ENCODE assay signal across 40 cellular contexts in genomic region chr15:24971772-24972171, GRCh38. TPM values are rescaled to one million over a fixed set of nuclear protein-coding genes. Genes with fewer than 3 reads are reported as not detected.
"Had no signal": no experiment of that assay in that cellular context is flagged by ENCODE, and none has a peak within 500 bp of the region (broad histone marks: within the 10 kb centered on the region; RNA-seq: fewer than 3 reads in every experiment).

No MANE protein-coding gene starts in this region.

- H3K9me3 ChIP-seq: adrenal gland had no signal

- H3K27me3 Mint-ChIP-seq: activated naive CD4-positive, alpha-beta T cell treated with anti-CD3 and anti-CD28 coated beads, Interleukin-2, amount 10 ng/mL, durations not matched to agents 7 days and 5 days; activated naive CD4-positive, alpha-beta T cell treated with anti-CD3 and anti-CD28 coated beads, Interleukin-2, amount 50 U/mL, for 24 hours; activated naive CD8-positive, alpha-beta T cell; activated naive CD8-positive, alpha-beta T cell treated with anti-CD3 and anti-CD28 coated beads for 36 hours; activated naive CD8-positive, alpha-beta T cell treated with anti-CD3 and anti-CD28 coated beads, Interleukin-2, amount 10 ng/mL, durations not matched to agents 7 days and 5 days; activated naive CD8-positive, alpha-beta T cell treated with anti-CD3 and anti-CD28 coated beads, Interleukin-2, amount 50 U/mL, for 24 hours; activated T-cell treated with anti-CD3 and anti-CD28 coated beads, Interleukin-2, amount 50 U/mL, for 24 hours; activated T-helper 17 cell treated with anti-CD3 and anti-CD28 coated beads, Interleukin-2, amount 50 U/mL, for 72 hours; central memory CD8-positive, alpha-beta T cell had no signal

- H3K4me3 Mint-ChIP-seq: activated naive CD4-positive, alpha-beta T cell treated with anti-CD3 and anti-CD28 coated beads for 36 hours; activated naive CD4-positive, alpha-beta T cell treated with anti-CD3 and anti-CD28 coated beads, Interleukin-2, amount 10 ng/mL, durations not matched to agents 7 days and 5 days; activated naive CD4-positive, alpha-beta T cell treated with anti-CD3 and anti-CD28 coated beads, Interleukin-2, amount 50 U/mL, for 24 hours; activated naive CD8-positive, alpha-beta T cell; activated naive CD8-positive, alpha-beta T cell treated with anti-CD3 and anti-CD28 coated beads for 36 hours; activated naive CD8-positive, alpha-beta T cell treated with anti-CD3 and anti-CD28 coated beads, Interleukin-2, amount 10 ng/mL, durations not matched to agents 7 days and 5 days; activated naive CD8-positive, alpha-beta T cell treated with anti-CD3 and anti-CD28 coated beads, Interleukin-2, amount 50 U/mL, for 24 hours; activated T-cell treated with anti-CD3 and anti-CD28 coated beads, Interleukin-2, amount 50 U/mL, for 24 hours; activated T-cell treated with anti-CD3 and anti-CD28 coated beads, Interleukin-2, amount 50 U/mL, for 4 hours; activated T-cell treated with anti-CD3 and anti-CD28 coated beads, Interleukin-2, amount 50 U/mL, for 72 hours; activated T-helper 1 cell treated with anti-CD3 and anti-CD28 coated beads, Interleukin-12 subunit alpha, Interleukin-12 subunit beta, Interleukin-2, Interleukin-4 antibody, amounts not matched to agents 30 ng/mL and 10 ng/mL and 1 ng/mL, durations not matched to agents 14 hours and 24 hours and 36 hours; activated T-helper 17 cell treated with anti-CD3 and anti-CD28 coated beads, Interleukin-2, amount 50 U/mL, for 72 hours; brain; central memory CD8-positive, alpha-beta T cell had no signal

- H3K27ac ChIP-seq: adrenal gland, ascending aorta, body of pancreas, brain microvascular endothelial cell, breast epithelium, cardiac muscle cell had no signal

- H3K4me1 ChIP-seq: ascending aorta, body of pancreas, breast epithelium had no signal

- H3K27me3 ChIP-seq: adrenal gland, ascending aorta, body of pancreas, brain microvascular endothelial cell, breast epithelium, cardiac muscle cell had no signal

- ATAC-seq: activated naive CD4-positive, alpha-beta T cell treated with anti-CD3 and anti-CD28 coated beads, Interleukin-2, amount 50 U/mL, for 72 hours; activated naive CD8-positive, alpha-beta T cell treated with anti-CD3 and anti-CD28 coated beads, Interleukin-2, amount 50 U/mL, for 24 hours; activated T-cell treated with anti-CD3 and anti-CD28 coated beads, Interleukin-2, amount 50 U/mL, for 4 hours; activated T-cell treated with anti-CD3 and anti-CD28 coated beads, Interleukin-2, amount 50 U/mL, for 72 hours; activated T-helper 17 cell treated with anti-CD3 and anti-CD28 coated beads, Interleukin-2, amount 50 U/mL, for 72 hours; body of pancreas had no signal

- H3K27ac Mint-ChIP-seq: activated naive CD4-positive, alpha-beta T cell treated with anti-CD3 and anti-CD28 coated beads for 36 hours; activated naive CD4-positive, alpha-beta T cell treated with anti-CD3 and anti-CD28 coated beads, Interleukin-2, amount 50 U/mL, for 24 hours; activated naive CD4-positive, alpha-beta T cell treated with anti-CD3 and anti-CD28 coated beads, Interleukin-2, amount 50 U/mL, for 72 hours; activated naive CD8-positive, alpha-beta T cell; activated naive CD8-positive, alpha-beta T cell treated with anti-CD3 and anti-CD28 coated beads for 36 hours; activated naive CD8-positive, alpha-beta T cell treated with anti-CD3 and anti-CD28 coated beads, Interleukin-2, amount 10 ng/mL, durations not matched to agents 7 days and 5 days; activated naive CD8-positive, alpha-beta T cell treated with anti-CD3 and anti-CD28 coated beads, Interleukin-2, amount 50 U/mL, for 24 hours; activated T-cell treated with anti-CD3 and anti-CD28 coated beads, Interleukin-2, amount 50 U/mL, for 24 hours; activated T-cell treated with anti-CD3 and anti-CD28 coated beads, Interleukin-2, amount 50 U/mL, for 72 hours; activated T-helper 1 cell treated with anti-CD3 and anti-CD28 coated beads, Interleukin-12 subunit alpha, Interleukin-12 subunit beta, Interleukin-2, Interleukin-4 antibody, amounts not matched to agents 30 ng/mL and 10 ng/mL and 1 ng/mL, durations not matched to agents 14 hours and 24 hours and 36 hours; activated T-helper 17 cell treated with anti-CD3 and anti-CD28 coated beads, Interleukin-2, amount 50 U/mL, for 72 hours; activated T-helper 2 cell treated with anti-CD3 and anti-CD28 coated beads, Interferon-gamma antibody, Interleukin-2, Interleukin-4, amounts not matched to agents 10 μg/mL and 5 μg/mL and 100 μg/mL, durations not matched to agents 14 hours and 24 hours and 36 hours; brain had no signal

- H3K4me3 ChIP-seq: adrenal gland, ascending aorta, body of pancreas, breast epithelium, cardiac muscle cell had no signal

- H3K4me1 Mint-ChIP-seq: activated naive CD4-positive, alpha-beta T cell treated with anti-CD3 and anti-CD28 coated beads, Interleukin-2, amount 10 ng/mL, durations not matched to agents 7 days and 5 days; activated naive CD4-positive, alpha-beta T cell treated with anti-CD3 and anti-CD28 coated beads, Interleukin-2, amount 50 U/mL, for 24 hours; activated naive CD8-positive, alpha-beta T cell treated with anti-CD3 and anti-CD28 coated beads for 36 hours; activated naive CD8-positive, alpha-beta T cell treated with anti-CD3 and anti-CD28 coated beads, Interleukin-2, amount 10 ng/mL, durations not matched to agents 7 days and 5 days; activated naive CD8-positive, alpha-beta T cell treated with anti-CD3 and anti-CD28 coated beads, Interleukin-2, amount 50 U/mL, for 24 hours; activated T-helper 17 cell treated with anti-CD3 and anti-CD28 coated beads, Interleukin-2, amount 50 U/mL, for 72 hours; brain; central memory CD8-positive, alpha-beta T cell had no signal

- H3K36me3 ChIP-seq: brain microvascular endothelial cell had no signal

- DNase-seq: activated effector memory CD4-positive, alpha-beta T cell treated with anti-CD3 and anti-CD28 coated beads, Interleukin-2, amount 50 U/mL, for 16 hours; activated effector memory CD4-positive, alpha-beta T cell treated with Interleukin-2 at 50 U/mL for 16 hours; activated gamma-delta T cell; activated gamma-delta T cell treated with Interleukin-2 at 50 U/mL for 16 hours; activated naive CD4-positive, alpha-beta T cell; activated naive CD4-positive, alpha-beta T cell treated with anti-CD3 and anti-CD28 coated beads for 36 hours; activated naive CD4-positive, alpha-beta T cell treated with anti-CD3 and anti-CD28 coated beads, Interleukin-2, amount 10 ng/mL, durations not matched to agents 7 days and 5 days; activated naive CD4-positive, alpha-beta T cell treated with anti-CD3 and anti-CD28 coated beads, Interleukin-2, amount 50 U/mL, for 16 hours; activated naive CD4-positive, alpha-beta T cell treated with Interleukin-2 at 50 U/mL for 16 hours; activated naive CD8-positive, alpha-beta T cell treated with anti-CD3 and anti-CD28 coated beads for 36 hours; activated naive CD8-positive, alpha-beta T cell treated with anti-CD3 and anti-CD28 coated beads, Interleukin-2, amount 10 ng/mL, durations not matched to agents 7 days and 5 days; activated naive CD8-positive, alpha-beta T cell treated with anti-CD3 and anti-CD28 coated beads, Interleukin-2, amount 50 U/mL, for 24 hours; activated T-cell treated with anti-CD3 and anti-CD28 coated beads, Interleukin-2, amount 50 U/mL, for 1 hour; activated T-cell treated with anti-CD3 and anti-CD28 coated beads, Interleukin-2, amount 50 U/mL, for 24 hours; activated T-cell treated with anti-CD3 and anti-CD28 coated beads, Interleukin-2, amount 50 U/mL, for 4 hours; activated T-cell treated with anti-CD3 and anti-CD28 coated beads, Interleukin-2, amount 50 U/mL, for 48 hours; activated T-cell treated with anti-CD3 and anti-CD28 coated beads, Interleukin-2, amount 50 U/mL, for 72 hours; adrenal gland; amniotic stem cell; amygdala; anterior cingulate cortex; aorta; body of pancreas; brain microvascular endothelial cell; caudate nucleus; central memory CD4-positive, alpha-beta T cell; cerebellar nuclear complex had no signal

- FAIRE-seq: astrocyte, bronchial epithelial cell had no signal

RNA-seq across cellular contexts. Expression of gene SNURF, which starts 17.0 kb away (rescaled TPM):
- total RNA-seq: ascending aorta had no signal
